ENCODE assay signal across 19 cellular contexts in the genomic region with DNA sequence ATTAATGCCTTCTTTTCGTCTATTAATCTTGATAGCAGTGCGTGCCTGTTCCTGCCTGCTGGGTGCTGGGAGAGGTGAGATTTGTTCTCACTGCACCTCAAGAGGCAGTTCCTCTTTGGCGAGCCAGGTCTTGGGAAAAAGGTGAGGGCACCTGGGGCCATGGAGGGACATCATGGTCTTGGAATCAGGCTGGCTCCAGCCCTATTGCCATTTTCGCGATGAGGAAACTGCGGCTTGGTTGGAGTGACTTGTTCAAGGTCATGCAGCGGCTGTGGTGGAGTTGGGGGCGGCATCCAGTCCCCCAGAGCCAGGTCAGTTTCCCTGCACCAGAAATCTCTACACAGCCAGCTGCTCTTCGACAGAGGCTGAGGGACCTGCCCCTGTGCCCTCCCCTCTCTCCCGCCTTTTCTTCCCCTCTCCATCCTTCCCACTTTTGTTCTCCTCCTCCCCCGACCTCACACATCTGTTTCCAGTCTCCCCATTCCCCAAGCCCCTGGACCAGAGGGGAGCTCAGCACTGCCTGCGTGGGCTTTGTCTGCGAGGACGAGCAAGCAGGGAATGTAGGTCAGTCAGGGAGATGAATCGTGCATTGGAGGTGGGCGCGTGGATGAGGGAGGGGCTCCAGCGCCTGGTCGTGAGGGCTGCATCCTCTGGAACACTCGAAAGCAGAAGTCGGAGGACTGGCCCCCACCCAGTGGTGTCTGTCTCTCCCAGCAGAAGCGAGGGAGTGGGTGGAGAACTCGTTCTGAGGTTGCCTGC.
A peak's percentile ranks its signal among the peaks of the same experiment; 100 is the strongest.
DNase-seq lines count a peak whose midpoint lies in the region; ATAC-seq, FAIRE-seq and TF ChIP-seq lines count a peak whose summit lies in the region.
"Had no signal": no experiment of that assay in that cellular context is flagged by ENCODE, and none has a peak within 500 bp of the region (broad histone marks: within the 10 kb centered on the region; RNA-seq: fewer than 3 reads in every experiment).

No MANE protein-coding gene starts in this region.

- no peak overlapping the region for H3K27ac ChIP-seq in H1 (ENCODE audit: low read depth, low read length)
- H3K27ac ChIP-seq: PC-9, SK-N-MC had no signal

- no peak overlapping the region for H3K14ac ChIP-seq in H1 (ENCODE audit: insufficient read length)

- no peak overlapping the region for H4K91ac ChIP-seq in H1 (replicated peaks; ENCODE audit: insufficient read length, low read length)

- no peak for TF ChIP-seq POLR2A in H1 (IDR thresholded peaks at IDR 0.05; ENCODE audit: control extremely low read depth in 1 of 2, low read depth in 2 of 2, low read length in 2 of 2)

- H2BK20ac ChIP-seq in H1 (ENCODE audit: low read length): no peak overlapping the region

- no peaks in the 10 kb centered on the region for H3K36me3 Mint-ChIP-seq in natural killer cell treated with Interleukin-12 subunit alpha and Interleukin-12 subunit beta and Interleukin-15 and Interleukin-18, amount 100 ng/mL, for 72 hours
- no peaks in the 10 kb centered on the region for H3K36me3 Mint-ChIP-seq in natural killer cell
- no peaks in the 10 kb centered on the region for H3K36me3 Mint-ChIP-seq in nephron progenitor cell (ENCODE audit: low read depth)
- H3K36me3 Mint-ChIP-seq: CD4-positive, CD25-positive, alpha-beta regulatory T cell; IgD-negative memory B cell had no signal

- H3K9me3 Mint-ChIP-seq in natural killer cell treated with Interleukin-12 subunit alpha and Interleukin-12 subunit beta and Interleukin-15 and Interleukin-18, amount 100 ng/mL, for 72 hours: no peaks in the 10 kb centered on the region
- H3K9me3 Mint-ChIP-seq in natural killer cell (no peaks in the 10 kb centered on the region), nephron progenitor cell (no peaks in the 10 kb centered on the region)

- no peak overlapping the region for H3K4me3 Mint-ChIP-seq in natural killer cell treated with Interleukin-12 subunit alpha and Interleukin-12 subunit beta and Interleukin-15 and Interleukin-18, amount 100 ng/mL, for 72 hours
- H3K4me3 Mint-ChIP-seq in natural killer cell (no peak overlapping the region), nephron progenitor cell (no peak overlapping the region)
- H3K4me3 Mint-ChIP-seq: IgD-negative memory B cell had no signal

- intact Hi-C loops in natural killer cell (cut with micrococcal nuclease): no loop called here

- H4K8ac ChIP-seq in H1 (ENCODE audit: extremely low read depth, insufficient read depth, low read length): no peak overlapping the region

- H2BK5ac ChIP-seq in H1 (ENCODE audit: low read depth, low read length): no peak overlapping the region

- no peak overlapping the region for H4K5ac ChIP-seq in H1 (ENCODE audit: insufficient read length, low read depth, low read length)

- no peak overlapping the region for H3K56ac ChIP-seq in H1 (replicated peaks; ENCODE audit: insufficient read length, low read depth, low read length)

- H3K9ac ChIP-seq in H1 (replicated peaks in 1 of 4; ENCODE audit: extremely low read depth in 1 of 4, low read depth in 3 of 4, low read length in 3 of 4): no peak overlapping the region

- FAIRE-seq in H1 (lab: Jason Lieb, UNC): no peak
- no peak for FAIRE-seq in urothelium cell line (lab: Jason Lieb, UNC)

- 79% methylated on average over 21 of the region's 23 CpGs; no CpG with 5 or more reads in 1 of the 2 experiments for WGBS in H1 (ENCODE audit: extremely low coverage in 1 of 2, insufficient coverage in 1 of 2, insufficient read length in 1 of 2, insufficient replicate concordance in 2 of 2, low coverage in 1 of 2, low lambda C conversion rate in 2 of 2, missing lambda C conversion rate in 1 of 2), 2 experiments

- no peak overlapping the region for H2BK15ac ChIP-seq in H1 (ENCODE audit: low read length)

- H4K20me1 ChIP-seq in H1 (replicated peaks in 1 of 2; ENCODE audit: control insufficient read depth in 1 of 2, insufficient read depth in 2 of 2, low read length in 2 of 2): no peaks in the 10 kb centered on the region

- H3K27me3 Mint-ChIP-seq in natural killer cell treated with Interleukin-12 subunit alpha and Interleukin-12 subunit beta and Interleukin-15 and Interleukin-18, amount 100 ng/mL, for 72 hours: peaks cover 4 to 14% of the 10 kb centered on the region in 2 donors
- peaks cover 7 to 17% of the 10 kb centered on the region in 2 donors for H3K27me3 Mint-ChIP-seq in natural killer cell (ENCODE audit: low read depth in 2 of 2)
- peaks cover 27% of the 10 kb centered on the region for H3K27me3 Mint-ChIP-seq in nephron progenitor cell (ENCODE audit: low read depth, poor library complexity)

- POLR2A ChIA-PET in H1 (lab: Charles Lee; ENCODE audit: partially characterized antibody): no interaction called here

- no peak overlapping the region for H2AFZ ChIP-seq in H1 (ENCODE audit: low read length)
- H2AFZ ChIP-seq: PC-9 had no signal

- no peaks in the 10 kb centered on the region for H3K4me1 Mint-ChIP-seq in natural killer cell treated with Interleukin-12 subunit alpha and Interleukin-12 subunit beta and Interleukin-15 and Interleukin-18, amount 100 ng/mL, for 72 hours (ENCODE audit: low read depth in 2 of 2)
- H3K4me1 Mint-ChIP-seq in natural killer cell (no peaks in the 10 kb centered on the region), nephron progenitor cell (peaks cover 11% of the 10 kb centered on the region)
- H3K4me1 Mint-ChIP-seq: CD4-positive, CD25-positive, alpha-beta regulatory T cell; IgD-negative memory B cell had no signal

- no peak overlapping the region for H3K4me2 ChIP-seq in H1 (ENCODE audit: insufficient read depth in 1 of 2, low read depth in 2 of 2, low read length in 2 of 2)
- H3K4me2 ChIP-seq: PC-9 had no signal

- H3K27me3 ChIP-seq in H1 (replicated peaks in 1 of 4; ENCODE audit: control insufficient read depth in 3 of 4, extremely low read depth in 1 of 4, insufficient read depth in 3 of 4, low read length in 3 of 4): peaks cover 0 to 1% (median 0%) of the 10 kb centered on the region in 4 experiments; a peak in 2 of 7 replicates

- H3K18ac ChIP-seq in H1 (ENCODE audit: extremely low read depth, low read length): no peak overlapping the region

- CTCF ChIA-PET in H1 (lab: Charles Lee; ENCODE audit: partially characterized antibody): interaction anchor here (1.0 to 1.8 kb wide), 4 partner anchors 19 to 117 kb away, joined by 3 to 6 read pairs (median 4); no protein-coding TSS in a partner anchor

- DNase-seq in natural killer cell treated with Interleukin-12 subunit alpha and Interleukin-12 subunit beta and Interleukin-15 and Interleukin-18, amount 100 ng/mL, for 72 hours (ENCODE audit: low spot score): peak; percentile 37
- DNase-seq in natural killer cell: no peak
- no peak for DNase-seq in H1 (ENCODE audit: low read depth in 1 of 2, low spot score in 2 of 2)
- peak; percentile 62 for DNase-seq in retina
- no peak for DNase-seq in nephron progenitor cell
- no peak for DNase-seq in urothelium cell line (ENCODE audit: low spot score)
- DNase-seq: CD4-positive, CD25-positive, alpha-beta regulatory T cell; HCEC 1CT; NCI-H1417; NCI-H1694 treated with DMSO at 0.1 percent for 48 hours; NCI-H2081 treated with DMSO at 0.1 percent for 48 hours; NCI-H446 treated with DMSO at 0.1 percent for 48 hours; NCI-H526 treated with DMSO at 0.1 percent for 48 hours; PC-9; RPMI8226; SHP77 had no signal

- H3K4me3 ChIP-seq in H1 (ENCODE audit: extremely low read depth in 1 of 4, insufficient read depth in 2 of 4, low read depth in 3 of 4, low read length in 4 of 4): no peak overlapping the region
- H3K4me3 ChIP-seq: PC-9, SK-N-MC had no signal

- TF ChIP-seq CTCF in natural killer cell (IDR thresholded peaks at IDR 0.05): no peak
- no peak for TF ChIP-seq CTCF in H1 (IDR thresholded peaks at IDR 0.05; ENCODE audit: control extremely low read depth in 1 of 3, insufficient read depth in 1 of 3, low read depth in 1 of 3, low read length in 3 of 3)
- TF ChIP-seq CTCF in nephron progenitor cell (IDR thresholded peaks at IDR 0.05): no peak

- no peak for ATAC-seq in natural killer cell treated with Interleukin-12 subunit alpha and Interleukin-12 subunit beta and Interleukin-15 and Interleukin-18, amount 100 ng/mL, for 72 hours
- no peak for ATAC-seq in natural killer cell
- no peak for ATAC-seq in GM21576 (IDR thresholded peaks at IDR 0.05; ENCODE audit: unreplicated experiment)

- no peak for TF ChIP-seq RAD21 in H1 (IDR thresholded peaks at IDR 0.05 in 1 of 2, conservative IDR thresholded peaks at IDR 0.05 in 1 of 2; ENCODE audit: low read depth in 2 of 2, low read length in 2 of 2)

- H2AK5ac ChIP-seq in H1 (ENCODE audit: low read depth, low read length): no peak overlapping the region

- no peak overlapping the region for H3K23ac ChIP-seq in H1 (ENCODE audit: insufficient read length)

- no peaks in the 10 kb centered on the region for H3K79me2 ChIP-seq in H1 (ENCODE audit: control insufficient read depth in 1 of 2, insufficient read depth in 2 of 2, low read length in 2 of 2)

- H2BK12ac ChIP-seq in H1 (ENCODE audit: low read depth, low read length): no peak overlapping the region

- no peak overlapping the region for H2BK120ac ChIP-seq in H1 (replicated peaks; ENCODE audit: low read depth, low read length)

- H3K9me3 ChIP-seq in H1 (ENCODE audit: insufficient read depth in 2 of 2, low read depth in 1 of 2, low read length in 1 of 2): no peaks in the 10 kb centered on the region

- peaks cover 1% of the 10 kb centered on the region; the same call in 1 of the 2 replicates for H3K23me2 ChIP-seq in H1 (ENCODE audit: low read depth, low read length)

- H3K27ac Mint-ChIP-seq in natural killer cell treated with Interleukin-12 subunit alpha and Interleukin-12 subunit beta and Interleukin-15 and Interleukin-18, amount 100 ng/mL, for 72 hours: no peak overlapping the region
- H3K27ac Mint-ChIP-seq in natural killer cell (no peak overlapping the region), nephron progenitor cell (no peak overlapping the region)
- H3K27ac Mint-ChIP-seq: CD4-positive, CD25-positive, alpha-beta regulatory T cell; IgD-negative memory B cell had no signal

- H3K79me1 ChIP-seq in H1 (ENCODE audit: low read depth, low read length): no peaks in the 10 kb centered on the region

- no peak overlapping the region for H3K4ac ChIP-seq in H1 (replicated peaks; ENCODE audit: insufficient read length, low read depth, low read length)

- H3K4me1 ChIP-seq in H1 (replicated peaks in 1 of 4; ENCODE audit: control insufficient read depth in 3 of 4, insufficient read depth in 4 of 4, low read length in 3 of 4): no peaks in the 10 kb centered on the region; a peak in 1 of 7 replicates

- no peak for TF ChIP-seq EP300 in H1 (IDR thresholded peaks at IDR 0.05; ENCODE audit: borderline replicate concordance in 1 of 2, low read depth in 2 of 2, low read length in 2 of 2)

- no peaks in the 10 kb centered on the region for H3K36me3 ChIP-seq in H1 (ENCODE audit: control insufficient read depth in 2 of 4, insufficient read depth in 4 of 4, low read length in 3 of 4)

TF ChIP-seq in H1, 55 proteins besides CTCF, POLR2A, EP300 and RAD21 (continues in another document):
- TF ChIP-seq, protein P1, sequence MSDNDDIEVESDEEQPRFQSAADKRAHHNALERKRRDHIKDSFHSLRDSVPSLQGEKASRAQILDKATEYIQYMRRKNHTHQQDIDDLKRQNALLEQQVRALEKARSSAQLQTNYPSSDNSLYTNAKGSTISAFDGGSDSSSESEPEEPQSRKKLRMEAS (IDR thresholded peaks at IDR 0.05): 0 out of 2 replicates have a peak, but pooled peaks have one; percentile 10
- no peak for TF ChIP-seq POU5F1 (IDR thresholded peaks at IDR 0.05; ENCODE audit: low read depth, low read length)

Comparison
In these comparisons a context has a peak if more than half of its experiments do, and no peak if none do; other contexts are left out.
1. DNase-seq: peak in natural killer cell treated with Interleukin-12 subunit alpha and Interleukin-12 subunit beta and Interleukin-15 and Interleukin-18, amount 100 ng/mL, for 72 hours (single experiment) and retina (single experiment); none in natural killer cell (single experiment), H1 (0 of 2), nephron progenitor cell (single experiment) and urothelium cell line (single experiment).